ENCODE assay signal across 18 cellular contexts in genomic region chr3:191369081-191370010, GRCh38. TPM values are rescaled to one million over a fixed set of nuclear protein-coding genes. Genes with fewer than 3 reads are reported as not detected.
DNase-seq lines count a peak whose midpoint lies in the region; ATAC-seq, FAIRE-seq and TF ChIP-seq lines count a peak whose summit lies in the region.
"Had no signal": no experiment of that assay in that cellular context is flagged by ENCODE, and none has a peak within 500 bp of the region (broad histone marks: within the 10 kb centered on the region; RNA-seq: fewer than 3 reads in every experiment).

No MANE protein-coding gene starts in this region.

- H3K27me3 ChIP-seq in AG04450 (ENCODE audit: control insufficient read depth, insufficient read depth, low read length) (no peaks in the 10 kb centered on the region), adipocyte (replicated peaks; ENCODE audit: control insufficient read depth, insufficient read depth, low read length) (no peaks in the 10 kb centered on the region)
- H3K27me3 ChIP-seq: colonic mucosa had no signal

- H3K4me3 ChIP-seq in AG04450 (ENCODE audit: low read depth, low read length) (no peak overlapping the region), adipocyte (ENCODE audit: low read length) (no peak overlapping the region), kidney (ENCODE audit: low read length in 2 of 2) (no peak overlapping the region)
- H3K4me3 ChIP-seq: A549, colonic mucosa, lower lobe of right lung had no signal

- no peaks in the 10 kb centered on the region for H3K9me3 ChIP-seq in AG04450 (ENCODE audit: control insufficient read depth, insufficient read depth, low read length)
- H3K9me3 ChIP-seq in adipocyte (ENCODE audit: control insufficient read depth, low read length): no peaks in the 10 kb centered on the region
- no peaks in the 10 kb centered on the region for H3K9me3 ChIP-seq in kidney (ENCODE audit: control insufficient read depth in 1 of 2, low read length in 2 of 2)
- H3K9me3 ChIP-seq: A549, colonic mucosa, lower lobe of right lung had no signal

- FAIRE-seq in H54 (lab: Jason Lieb, UNC) (peak; percentile 45), kidney (lab: Jason Lieb, UNC) (no peak)
- FAIRE-seq: A549, GM18507, TTC549 had no signal

- H3K27ac ChIP-seq in AG04450 (ENCODE audit: low read depth, low read length) (no peak overlapping the region), kidney (ENCODE audit: low read depth in 2 of 2, low read length in 2 of 2) (no peak overlapping the region)
- H3K27ac ChIP-seq: A549, colonic mucosa, lower lobe of right lung had no signal

- peak; percentile 67 for DNase-seq in AG04450 (ENCODE audit: low read depth, low spot score)
- no peak for DNase-seq in H54 (ENCODE audit: insufficient read length, low spot score)
- DNase-seq in adipocyte (ENCODE audit: low read depth): peak; percentile 89
- DNase-seq in left ventricle myocardium superior: no peak
- DNase-seq in RPMI8226: no peak
- DNase-seq in kidney: no peak
- DNase-seq: activated CD4-positive, alpha-beta memory T cell treated with anti-CD3 and anti-CD28 coated beads for 36 hours; colonic mucosa; erythroblast; lower lobe of right lung; NCI-H1092 treated with DMSO at 0.1 percent for 48 hours; stimulated activated CD4-positive, alpha-beta T cell treated with anti-CD3 and anti-CD28 coated beads, Interleukin-1b, Interleukin-23, amount 100 ng/mL, for 48 hours had no signal

- no peak for TF ChIP-seq POLR2A in H54 (IDR thresholded peaks at IDR 0.05; ENCODE audit: low read depth, low read length)

- ATAC-seq in left ventricle myocardium superior (peak; percentile 79), HG03097 (IDR thresholded peaks at IDR 0.05; ENCODE audit: low FRiP score, unreplicated experiment) (no peak), GM21381 (IDR thresholded peaks at IDR 0.05; ENCODE audit: unreplicated experiment) (no peak)
- ATAC-seq: A549 had no signal

- H3K9ac ChIP-seq in adipocyte (ENCODE audit: low read length) (no peak overlapping the region), kidney (ENCODE audit: low read length in 2 of 2) (no peak overlapping the region)

- H3K36me3 ChIP-seq in adipocyte (ENCODE audit: control insufficient read depth, insufficient read depth, low read length, severe bottlenecking): peaks cover 54% of the 10 kb centered on the region
- peaks cover 7 to 10% of the 10 kb centered on the region in 2 donors for H3K36me3 ChIP-seq in kidney (ENCODE audit: control insufficient read depth in 1 of 2, insufficient read depth in 2 of 2, low read length in 2 of 2)

- POLR2A ChIA-PET in AG04450 (lab: Yijun Ruan, JAX): interaction anchor here (0.6 kb wide), 1 partner anchor 11 kb away, joined by 7 read pairs; no protein-coding TSS in a partner anchor

- CTCF ChIA-PET in AG04450 (lab: Charles Lee): no interaction called here

- H3K4me1 ChIP-seq in adipocyte (ENCODE audit: control insufficient read depth, insufficient read depth, low read length) (peaks cover 11% of the 10 kb centered on the region), kidney (ENCODE audit: control insufficient read depth in 1 of 2, insufficient read depth in 1 of 2, low read depth in 1 of 2, low read length in 2 of 2) (no peaks in the 10 kb centered on the region)
- H3K4me1 ChIP-seq: A549, colonic mucosa had no signal

- intact Hi-C loops in left ventricle myocardium superior (cut with micrococcal nuclease): no loop called here
- intact Hi-C loops in kidney (cut with DNase I): no loop called here

- TF ChIP-seq CTCF in AG04450 (IDR thresholded peaks at IDR 0.05; ENCODE audit: low read depth, low read length): no peak
- TF ChIP-seq CTCF in kidney (IDR thresholded peaks at IDR 0.05; ENCODE audit: borderline replicate concordance, extremely low read depth, insufficient read depth): no peak

RNA-seq across cellular contexts. Expression of gene UTS2B, which starts 39.0 kb away (rescaled TPM):
- 0.71 and 1.2 TPM in 2 replicates for polyA plus RNA-seq in AG04450 (2011; rRNA removed)
- 0.46 and 1.2 TPM in 2 replicates for polyA minus RNA-seq in AG04450 (2011; rRNA and poly(A)+ RNA removed)
- total RNA-seq in left ventricle myocardium superior: 0.42 TPM
- total RNA-seq in kidney: 0.41 TPM
- polyA plus RNA-seq in kidney (ENCODE audit: insufficient read depth, low read depth, low replicate concordance): not detected
- total RNA-seq: activated CD4-positive, alpha-beta memory T cell treated with anti-CD3 and anti-CD28 coated beads for 36 hours; temporal lobe had no signal

RNA-seq across cellular contexts. Expression of gene CCDC50, which starts 40.2 kb away (rescaled TPM):
- 59.3 and 75.6 TPM in 2 replicates for polyA plus RNA-seq in AG04450 (2011; rRNA removed)
- 50.8 and 65.0 TPM in 2 replicates for polyA minus RNA-seq in AG04450 (2011; rRNA and poly(A)+ RNA removed)
- 55.2 TPM for total RNA-seq in left ventricle myocardium superior
- 105 TPM for total RNA-seq in kidney
- polyA plus RNA-seq in kidney (ENCODE audit: insufficient read depth, low read depth, low replicate concordance): 34.7 TPM

Comparison
In these comparisons a context has a peak if more than half of its experiments do, and no peak if none do; other contexts are left out.
1. DNase-seq: peak in AG04450 (single experiment) and adipocyte (single experiment); none in H54 (single experiment), left ventricle myocardium superior (single experiment), RPMI8226 (single experiment) and kidney (single experiment).